11 cellular contexts compared by ENCODE assay signal in the genomic region with DNA sequence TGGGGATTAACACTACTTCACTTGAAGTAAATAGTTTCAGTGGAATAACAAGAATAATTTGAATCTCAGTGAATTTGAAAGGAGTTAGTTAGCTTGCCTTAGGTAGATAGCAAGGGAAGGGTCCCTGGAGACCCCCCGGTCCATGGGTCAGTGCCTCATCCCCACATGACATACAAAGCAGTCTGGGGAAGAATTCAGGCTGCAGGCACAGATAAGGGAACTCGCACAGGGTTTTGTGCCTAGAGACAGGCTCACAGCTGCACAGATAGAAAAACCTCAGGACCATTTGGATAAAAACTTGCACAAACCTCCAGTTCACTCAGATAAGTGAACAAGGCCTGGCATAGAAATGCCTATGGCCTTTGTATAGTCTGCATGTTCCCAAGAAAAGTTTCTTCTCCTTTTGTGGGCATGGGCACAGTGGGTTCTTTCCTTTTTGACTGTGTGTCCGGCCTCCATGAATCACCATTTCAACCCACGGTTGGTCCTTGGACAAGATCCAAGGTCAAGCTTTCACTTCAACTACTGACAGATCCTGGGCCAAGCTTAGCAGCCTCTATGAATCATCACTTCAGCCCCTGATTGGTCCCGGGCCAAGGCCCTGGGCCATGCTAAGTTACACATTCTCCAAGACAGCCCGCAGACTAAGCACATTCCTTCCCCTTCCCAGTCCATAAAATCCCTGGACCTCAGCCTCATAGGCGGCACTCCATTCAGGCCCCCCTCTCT.
DNase-seq lines count a peak whose midpoint lies in the region; ATAC-seq and TF ChIP-seq lines count a peak whose summit lies in the region.
"Had no signal": no experiment of that assay in that cellular context is flagged by ENCODE, and none has a peak within 500 bp of the region (broad histone marks: within the 10 kb centered on the region; RNA-seq: fewer than 3 reads in every experiment).

No MANE protein-coding gene starts in this region.

- no peaks in the 10 kb centered on the region for H3K79me2 ChIP-seq in Karpas-422 (ENCODE audit: low read length)

- H3K9me2 ChIP-seq in Karpas-422 (replicated peaks; ENCODE audit: insufficient read depth, low read length) = no peaks in the 10 kb centered on the region

- intact Hi-C loops in Calu3 (cut with micrococcal nuclease; ENCODE audit: unreplicated experiment) = no loop called here

- H3K9me3 Mint-ChIP-seq in Calu3 (ENCODE audit: low read depth, unreplicated experiment) = peaks cover 2% of the 10 kb centered on the region
- H3K9me3 Mint-ChIP-seq in nephron = peaks cover 4% of the 10 kb centered on the region

- no peaks in the 10 kb centered on the region for H3K27me3 Mint-ChIP-seq in Calu3 (ENCODE audit: unreplicated experiment)
- H3K27me3 Mint-ChIP-seq in nephron (ENCODE audit: low read depth) = no peaks in the 10 kb centered on the region

- no peak for TF ChIP-seq CTCF in Calu3 (IDR thresholded peaks at IDR 0.05; ENCODE audit: unreplicated experiment)
- TF ChIP-seq CTCF in fibroblast of mammary gland (conservative IDR thresholded peaks at IDR 0.05; ENCODE audit: control insufficient read depth, insufficient read depth, low read depth, low read length) = no peak
- TF ChIP-seq CTCF in nephron (IDR thresholded peaks at IDR 0.05; ENCODE audit: unreplicated experiment in 3 of 3) = no peak
- TF ChIP-seq CTCF in foreskin fibroblast (IDR thresholded peaks at IDR 0.05; ENCODE audit: low read depth, low read length) = no peak

- no peak overlapping the region for H3K27ac ChIP-seq in Karpas-422 (ENCODE audit: low read length)
- H3K27ac ChIP-seq: C4-2B, epithelial cell of prostate, psoas muscle had no signal

- H3K36me3 Mint-ChIP-seq in Calu3 (ENCODE audit: insufficient read depth, unreplicated experiment) (no peaks in the 10 kb centered on the region), nephron (ENCODE audit: low read depth) (no peaks in the 10 kb centered on the region)

- no peak for ATAC-seq in HG03139 (IDR thresholded peaks at IDR 0.05; ENCODE audit: unreplicated experiment)

- no peaks in the 10 kb centered on the region for H3K4me1 ChIP-seq in Karpas-422 (ENCODE audit: low read length)
- H3K4me1 ChIP-seq: psoas muscle had no signal

- H2AFZ ChIP-seq in Karpas-422 (ENCODE audit: low read length) = no peak overlapping the region

- H3K27ac Mint-ChIP-seq in Calu3 (ENCODE audit: unreplicated experiment) (no peak overlapping the region), nephron (peak overlapping the region; percentile 89 to 98 (median 96))

- no peak overlapping the region for H3K4me3 ChIP-seq in fibroblast of mammary gland (ENCODE audit: control insufficient read depth, low read depth, low read length)
- no peak overlapping the region for H3K4me3 ChIP-seq in Karpas-422 (ENCODE audit: low read length)
- H3K4me3 ChIP-seq in foreskin fibroblast (ENCODE audit: low read depth in 1 of 2, low read length in 2 of 2) = no peak overlapping the region
- H3K4me3 ChIP-seq: psoas muscle had no signal

- no peak overlapping the region for H3K9ac ChIP-seq in Karpas-422 (ENCODE audit: low read length)

- H3K9me3 ChIP-seq in Karpas-422 (ENCODE audit: low read length) = no peaks in the 10 kb centered on the region; the same call in 1 of the 2 replicates
- H3K9me3 ChIP-seq: psoas muscle had no signal

- H3K4me3 Mint-ChIP-seq in Calu3 (ENCODE audit: low read depth, unreplicated experiment) (no peak overlapping the region), nephron (peak overlapping the region in 2 of 3 experiments; percentile 17 to 20)

- H3K4me2 ChIP-seq in Karpas-422 (ENCODE audit: low read depth, low read length, poor library complexity, severe bottlenecking) = no peak overlapping the region

- no peaks in the 10 kb centered on the region for H3K4me1 Mint-ChIP-seq in Calu3 (ENCODE audit: low read depth, unreplicated experiment)
- H3K4me1 Mint-ChIP-seq in nephron = peaks cover 25% of the 10 kb centered on the region

- no peaks in the 10 kb centered on the region for H3K27me3 ChIP-seq in Karpas-422 (ENCODE audit: low read length)

- no peaks in the 10 kb centered on the region for H4K20me1 ChIP-seq in Karpas-422 (ENCODE audit: insufficient read depth, low read depth, low read length)

- CTCF ChIA-PET in Calu3 (lab: Charles Lee) = interaction anchor here (0.6 kb wide), 1 partner anchor 17 kb away, joined by 7 read pairs; no protein-coding TSS in a partner anchor

- BruUV-seq in Calu3 (replicated peaks; lab: Mats Ljungman, UMichigan) = no TSS peak

- H3K36me3 ChIP-seq in Karpas-422 (ENCODE audit: insufficient read depth, low read length) = no peaks in the 10 kb centered on the region

- DNase-seq in Calu3 = peak; percentile 22
- DNase-seq in RKO (ENCODE audit: low spot score) = peak; percentile 87
- peak; percentile 89 for DNase-seq in fibroblast of mammary gland (ENCODE audit: low read depth)
- no peak for DNase-seq in Karpas-422
- no peak for DNase-seq in foreskin fibroblast
- no peak for DNase-seq in NOMO-1 treated with DMSO at 0.1 percent for 48 hours (lab: John Stamatoyannopoulos, UW; ENCODE audit: unreplicated experiment)

Comparison
In these comparisons a context has a peak if more than half of its experiments do, and no peak if none do; other contexts are left out.
1. DNase-seq: peak in Calu3 (single experiment), RKO (single experiment) and fibroblast of mammary gland (single experiment); none in Karpas-422 (single experiment), foreskin fibroblast (0 of 2) and NOMO-1 treated with DMSO at 0.1 percent for 48 hours (single experiment).